Comparison of ENCODE assay signal across 8 cellular contexts in the genomic region with DNA sequence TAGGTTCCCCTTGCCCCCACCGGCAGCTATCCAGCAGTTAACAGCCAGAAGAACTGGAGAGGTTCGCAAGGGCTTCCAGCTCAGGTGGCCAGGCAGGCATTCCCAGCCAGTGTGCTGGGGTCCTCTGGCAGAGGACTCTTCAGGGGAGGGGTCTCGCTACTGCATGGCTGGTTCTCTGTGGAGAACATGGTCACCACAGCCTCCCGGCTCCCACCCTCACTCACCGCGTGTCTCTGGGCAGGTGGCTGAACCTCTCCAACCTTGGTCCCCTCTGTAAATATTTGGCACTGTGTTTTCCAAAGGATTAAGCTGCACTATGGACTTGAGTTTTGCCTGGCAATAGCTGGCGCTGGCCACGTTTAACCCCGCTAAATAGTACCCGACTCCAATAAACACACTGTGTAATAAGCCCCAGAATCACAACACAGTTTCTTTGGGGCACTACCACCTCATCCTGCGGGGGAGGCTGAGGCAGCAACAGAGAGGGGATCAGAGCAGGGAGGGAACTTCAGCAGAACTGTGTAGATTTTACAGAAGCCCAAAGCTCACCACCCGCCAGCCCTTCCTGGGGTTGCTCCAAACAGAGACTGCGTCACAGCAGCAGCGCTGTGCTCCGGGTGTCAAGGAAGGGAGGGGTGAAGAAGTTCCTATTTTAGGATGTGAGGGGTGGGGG. TPM values are rescaled to one million over a fixed set of nuclear protein-coding genes. Genes with fewer than 3 reads are reported as not detected.
A peak's percentile ranks its signal among the peaks of the same experiment; 100 is the strongest.
DNase-seq lines count a peak whose midpoint lies in the region; TF ChIP-seq lines count a peak whose summit lies in the region.

No MANE protein-coding gene starts in this region.

- peaks cover 18% of the 10 kb centered on the region for H3K36me3 ChIP-seq in OCI-LY1 (ENCODE audit: insufficient read depth, low read length)
- H3K36me3 ChIP-seq in left ventricle myocardium inferior = no peaks in the 10 kb centered on the region
- H3K36me3 ChIP-seq in prostate gland = no peaks in the 10 kb centered on the region

- H3K4me3 ChIP-seq in OCI-LY1 (ENCODE audit: low read depth, low read length, poor library complexity, severe bottlenecking) (no peak overlapping the region), left ventricle myocardium inferior (peak overlapping the region; percentile 61), prostate gland (no peak overlapping the region)

- H3K27ac ChIP-seq in OCI-LY1 (ENCODE audit: low read depth, low read length, poor library complexity, severe bottlenecking) (no peak overlapping the region), left ventricle myocardium inferior (replicated peaks) (no peak overlapping the region), prostate gland (peak overlapping the region; percentile 69 to 83)

- 8% methylated on average over 9 of the region's 15 CpGs for WGBS in prostate gland

- TF ChIP-seq POLR2A in prostate gland (IDR thresholded peaks at IDR 0.05) = no peak

- intact Hi-C loops in left ventricle myocardium inferior (cut with micrococcal nuclease) = loop anchor here (10.0 kb wide), 1 partner anchor 268 kb away; no protein-coding TSS in a partner anchor
- intact Hi-C loops in prostate gland (cut with DNase I) = no loop called here

- DNase-seq in DMS53 (lab: John Stamatoyannopoulos, UW) (peak; percentile 76), left ventricle myocardium inferior (peak; percentile 24), prostate gland (ENCODE audit: low spot score) (no peak), T-helper 1 cell (no peak), DMS79 (lab: John Stamatoyannopoulos, UW) (no peak), D341Med (ENCODE audit: low spot score) (no peak)
- DNase-seq in central memory CD4-positive, alpha-beta T cell = no peak

- H3K9me3 ChIP-seq in OCI-LY1 (ENCODE audit: low read length) (no peaks in the 10 kb centered on the region), left ventricle myocardium inferior (replicated peaks) (no peaks in the 10 kb centered on the region), prostate gland (no peaks in the 10 kb centered on the region)

- no peaks in the 10 kb centered on the region for H3F3A ChIP-seq in OCI-LY1 (ENCODE audit: insufficient read depth, low read length)

- H3K4me2 ChIP-seq in OCI-LY1 (ENCODE audit: low read length) = peak overlapping the region; percentile 74; the same call in 1 of the 2 replicates

- H3K27me3 ChIP-seq in OCI-LY1 (ENCODE audit: insufficient read depth, low read length) (no peaks in the 10 kb centered on the region), left ventricle myocardium inferior (ENCODE audit: low read depth) (no peaks in the 10 kb centered on the region), prostate gland (replicated peaks; ENCODE audit: insufficient read depth) (no peaks in the 10 kb centered on the region)

- no peaks in the 10 kb centered on the region for H3K9me2 ChIP-seq in OCI-LY1 (ENCODE audit: low read depth, low read length)

- H2AFZ ChIP-seq in OCI-LY1 (ENCODE audit: low read length) = no peak overlapping the region

- TF ChIP-seq CTCF in OCI-LY1 (IDR thresholded peaks at IDR 0.05; ENCODE audit: low read length) = no peak
- no peak for TF ChIP-seq CTCF in left ventricle myocardium inferior (IDR thresholded peaks at IDR 0.05; ENCODE audit: borderline replicate concordance)
- no peak for TF ChIP-seq CTCF in prostate gland (IDR thresholded peaks at IDR 0.05)

- H3K4me1 ChIP-seq in OCI-LY1 (ENCODE audit: insufficient read depth, low read length, severe bottlenecking) (peaks cover 26% of the 10 kb centered on the region), left ventricle myocardium inferior (peaks cover 59% of the 10 kb centered on the region), prostate gland (replicated peaks) (peaks cover 3% of the 10 kb centered on the region)

- no peak overlapping the region for H3K9ac ChIP-seq in OCI-LY1 (ENCODE audit: low read length)

- peaks cover 6% of the 10 kb centered on the region; the same call in 1 of the 2 replicates for H3K79me2 ChIP-seq in OCI-LY1 (ENCODE audit: insufficient read depth, low read length)

- H4K20me1 ChIP-seq in OCI-LY1 (ENCODE audit: insufficient read depth, low read length) = no peaks in the 10 kb centered on the region

RNA-seq across cellular contexts. Expression of gene BCOR, which starts 15.2 kb away (rescaled TPM):
- total RNA-seq in left ventricle myocardium inferior = 15.1 TPM
- total RNA-seq in prostate gland = 10 to 100 TPM; 56.2 to 70.8 TPM

Comparison
In these comparisons a context has a peak if more than half of its experiments do, and no peak if none do; other contexts are left out.
1. DNase-seq: peak in DMS53 (single experiment) and left ventricle myocardium inferior (single experiment); none in prostate gland (single experiment), T-helper 1 cell (0 of 5), central memory CD4-positive, alpha-beta T cell (single experiment), DMS79 (single experiment) and D341Med (single experiment).
2. H3K27ac ChIP-seq: peak in prostate gland (2 of 2); none in OCI-LY1 (single experiment) and left ventricle myocardium inferior (single experiment).